9 cellular contexts compared by ENCODE assay signal in the genomic region with DNA sequence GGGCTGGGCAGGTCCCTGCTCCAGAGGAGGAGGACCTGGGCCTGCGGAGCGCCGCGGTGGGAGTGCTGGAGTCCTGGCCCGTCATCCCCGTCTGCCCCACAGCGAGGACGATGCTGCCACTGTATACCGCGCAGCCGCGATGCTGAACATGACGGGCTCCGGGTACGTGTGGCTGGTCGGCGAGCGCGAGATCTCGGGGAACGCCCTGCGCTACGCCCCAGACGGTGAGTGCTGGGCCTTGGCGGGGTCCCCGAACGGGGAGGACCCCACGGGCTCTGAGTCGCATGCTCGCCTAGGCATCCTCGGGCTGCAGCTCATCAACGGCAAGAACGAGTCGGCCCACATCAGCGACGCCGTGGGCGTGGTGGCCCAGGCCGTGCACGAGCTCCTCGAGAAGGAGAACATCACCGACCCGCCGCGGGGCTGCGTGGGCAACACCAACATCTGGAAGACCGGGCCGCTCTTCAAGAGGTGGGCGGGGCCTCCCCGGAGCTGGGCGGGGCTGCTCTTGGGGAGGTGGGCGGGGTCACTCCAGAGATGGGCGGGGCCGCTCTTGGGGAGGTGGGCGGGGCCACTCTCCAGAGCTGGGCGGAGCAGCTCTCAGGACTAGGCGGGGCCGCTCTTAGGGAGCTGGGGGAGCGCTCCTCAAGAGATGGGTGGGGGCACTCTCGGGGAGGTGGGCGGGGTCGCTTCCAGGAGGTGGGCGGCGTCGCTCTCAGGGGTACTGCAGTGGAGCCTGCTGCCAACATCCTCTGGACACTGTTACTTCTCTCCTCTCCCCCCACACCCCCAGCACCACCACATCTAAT. TPM values are rescaled to one million over a fixed set of nuclear protein-coding genes. Genes with fewer than 3 reads are reported as not detected.
A peak's percentile ranks its signal among the peaks of the same experiment; 100 is the strongest.
DNase-seq lines count a peak whose midpoint lies in the region; ATAC-seq, FAIRE-seq and TF ChIP-seq lines count a peak whose summit lies in the region.
"Had no signal": no experiment of that assay in that cellular context is flagged by ENCODE, and none has a peak within 500 bp of the region (broad histone marks: within the 10 kb centered on the region; RNA-seq: fewer than 3 reads in every experiment).

No MANE protein-coding gene starts in this region.

- H3K9me3 ChIP-seq in upper lobe of left lung = no peaks in the 10 kb centered on the region

- peaks cover 12 to 60% (median 26%) of the 10 kb centered on the region in 5 donors for H3K27me3 Mint-ChIP-seq in naive thymus-derived CD8-positive, alpha-beta T cell

- peak; percentile 66 for FAIRE-seq in GM18507 (lab: Jason Lieb, UNC)

- peak overlapping the region in 9 of 10 donors; percentile 51 to 72 (median 62) for H3K4me3 Mint-ChIP-seq in naive thymus-derived CD8-positive, alpha-beta T cell

- no peaks in the 10 kb centered on the region for H3K9me3 Mint-ChIP-seq in naive thymus-derived CD8-positive, alpha-beta T cell

- H3K4me1 Mint-ChIP-seq in naive thymus-derived CD8-positive, alpha-beta T cell = peaks cover 9 to 27% (median 17%) of the 10 kb centered on the region in 4 donors

- H3K27me3 ChIP-seq in upper lobe of left lung = peaks cover 0 to 55% (median 36%) of the 10 kb centered on the region in 4 donors

- H3K36me3 ChIP-seq in upper lobe of left lung = no peaks in the 10 kb centered on the region

- WGBS in upper lobe of left lung, 2 donors = 4 to 8% methylated on average over 23 to 40 of the region's 65 CpGs

- peak overlapping the region; percentile 25 to 39 for H3K4me3 ChIP-seq in cardiac fibroblast (replicated peaks in 1 of 2; ENCODE audit: low read depth in 2 of 2, low read length in 2 of 2)
- H3K4me3 ChIP-seq in upper lobe of left lung = peak overlapping the region in 3 of 4 donors; percentile 9 to 30 (median 25)

- TF ChIP-seq EP300 in upper lobe of left lung (IDR thresholded peaks at IDR 0.05) = no peak

- peaks cover 8 to 23% (median 12%) of the 10 kb centered on the region in 4 donors for H3K4me1 ChIP-seq in upper lobe of left lung

- no peak overlapping the region for H3K27ac ChIP-seq in upper lobe of left lung

- ATAC-seq in naive thymus-derived CD8-positive, alpha-beta T cell = peak; percentile 75 to 79
- ATAC-seq in upper lobe of left lung (ENCODE audit: low FRiP score in 2 of 2) = peak; percentile 47 to 80
- ATAC-seq in HG02759 (IDR thresholded peaks at IDR 0.05; ENCODE audit: unreplicated experiment) = no peak

- peak; percentile 52 for DNase-seq in GM18507 (ENCODE audit: extremely low spot score, insufficient read length, low read depth)
- peak; percentile 28 for DNase-seq in T-helper 22 cell (ENCODE audit: low read depth)
- DNase-seq in cardiac fibroblast (ENCODE audit: low read depth in 2 of 2) = peak; percentile 53 to 58
- DNase-seq in naive thymus-derived CD8-positive, alpha-beta T cell = peak; percentile 25 to 74 (median 48)
- peak; percentile 25 to 89 for DNase-seq in upper lobe of left lung
- DNase-seq in NCI-H446 treated with DMSO at 0.1 percent for 48 hours (lab: John Stamatoyannopoulos, UW) = no peak
- DNase-seq in NCI-H446 (lab: John Stamatoyannopoulos, UW) = no peak

- H3K27ac Mint-ChIP-seq in naive thymus-derived CD8-positive, alpha-beta T cell = no peak overlapping the region

- H3K36me3 Mint-ChIP-seq in naive thymus-derived CD8-positive, alpha-beta T cell = peaks cover 0 to 4% (median 0%) of the 10 kb centered on the region in 3 donors

- TF ChIP-seq CTCF in cardiac fibroblast (IDR thresholded peaks at IDR 0.05; ENCODE audit: low read depth, low read length) = no peak
- TF ChIP-seq CTCF in upper lobe of left lung (IDR thresholded peaks at IDR 0.05) = no peak

- POLR2A ChIA-PET in naive thymus-derived CD8-positive, alpha-beta T cell (lab: Charles Lee) = interaction anchor here (0.6 to 1.5 kb wide), 5 partner anchors 19 to 83 kb away, joined by 3 to 7 read pairs (median 4); a partner anchor contains a TSS

- no peak for TF ChIP-seq POLR2A in upper lobe of left lung (IDR thresholded peaks at IDR 0.05)

RNA-seq across cellular contexts. Expression of a gene that starts 13.1 kb away (rescaled TPM):
- total RNA-seq in naive thymus-derived CD8-positive, alpha-beta T cell = not detected
- not detected for polyA plus RNA-seq in naive thymus-derived CD8-positive, alpha-beta T cell
- total RNA-seq in upper lobe of left lung = 1 to 10 TPM in 3 of 6 donors, under 1 TPM in 1, not detected in 2; 0.46 to 6.3 (median 1.7) TPM
- total RNA-seq: activated CD8-positive, alpha-beta memory T cell treated with anti-CD3 and anti-CD28 coated beads for 36 hours had no signal

RNA-seq across cellular contexts. Expression of a gene that starts 15.1 kb away (rescaled TPM):
- total RNA-seq in naive thymus-derived CD8-positive, alpha-beta T cell = not detected
- polyA plus RNA-seq in naive thymus-derived CD8-positive, alpha-beta T cell = not detected
- not detected for total RNA-seq in upper lobe of left lung
- total RNA-seq: activated CD8-positive, alpha-beta memory T cell treated with anti-CD3 and anti-CD28 coated beads for 36 hours had no signal

RNA-seq across cellular contexts. Expression of a gene that starts 17.8 kb away (rescaled TPM):
- total RNA-seq in naive thymus-derived CD8-positive, alpha-beta T cell = not detected
- polyA plus RNA-seq in naive thymus-derived CD8-positive, alpha-beta T cell = not detected
- 1 to 10 TPM in 1 of 6 donors, under 1 TPM in 2, not detected in 3; 0.17 to 2.1 (median 0.49) TPM for total RNA-seq in upper lobe of left lung

RNA-seq across cellular contexts. Expression of a gene that starts 31.6 kb away (rescaled TPM):
- 100 to 1,000 TPM; 143 to 146 TPM for total RNA-seq in naive thymus-derived CD8-positive, alpha-beta T cell
- 1 to 10 TPM; 3.4 to 5.9 (median 4.3) TPM for polyA plus RNA-seq in naive thymus-derived CD8-positive, alpha-beta T cell
- 100 to 1,000 TPM in 1 of 6 donors, 10 to 100 TPM in 5; 31.9 to 174 (median 67.3) TPM for total RNA-seq in upper lobe of left lung

RNA-seq across cellular contexts. Expression of a gene that starts 31.7 kb away (rescaled TPM):
- total RNA-seq in naive thymus-derived CD8-positive, alpha-beta T cell = 10 to 100 TPM; 39.2 to 43.4 TPM
- polyA plus RNA-seq in naive thymus-derived CD8-positive, alpha-beta T cell = 100 to 1,000 TPM in 2 of 3 donors, 10 to 100 TPM in 1; 97.8 to 123 (median 119) TPM
- total RNA-seq in upper lobe of left lung = 100 to 1,000 TPM in 1 of 6 donors, 10 to 100 TPM in 5; 39.8 to 110 (median 73.0) TPM

Comparison
In these comparisons a context has a peak if more than half of its experiments do, and no peak if none do; other contexts are left out.
1. DNase-seq: peak in GM18507 (single experiment), T-helper 22 cell (single experiment), cardiac fibroblast (2 of 2), naive thymus-derived CD8-positive, alpha-beta T cell (10 of 10) and upper lobe of left lung (2 of 2); none in NCI-H446 treated with DMSO at 0.1 percent for 48 hours (single experiment) and NCI-H446 (0 of 2).